Comparison of ENCODE assay signal across 8 cellular contexts in the genomic region with DNA sequence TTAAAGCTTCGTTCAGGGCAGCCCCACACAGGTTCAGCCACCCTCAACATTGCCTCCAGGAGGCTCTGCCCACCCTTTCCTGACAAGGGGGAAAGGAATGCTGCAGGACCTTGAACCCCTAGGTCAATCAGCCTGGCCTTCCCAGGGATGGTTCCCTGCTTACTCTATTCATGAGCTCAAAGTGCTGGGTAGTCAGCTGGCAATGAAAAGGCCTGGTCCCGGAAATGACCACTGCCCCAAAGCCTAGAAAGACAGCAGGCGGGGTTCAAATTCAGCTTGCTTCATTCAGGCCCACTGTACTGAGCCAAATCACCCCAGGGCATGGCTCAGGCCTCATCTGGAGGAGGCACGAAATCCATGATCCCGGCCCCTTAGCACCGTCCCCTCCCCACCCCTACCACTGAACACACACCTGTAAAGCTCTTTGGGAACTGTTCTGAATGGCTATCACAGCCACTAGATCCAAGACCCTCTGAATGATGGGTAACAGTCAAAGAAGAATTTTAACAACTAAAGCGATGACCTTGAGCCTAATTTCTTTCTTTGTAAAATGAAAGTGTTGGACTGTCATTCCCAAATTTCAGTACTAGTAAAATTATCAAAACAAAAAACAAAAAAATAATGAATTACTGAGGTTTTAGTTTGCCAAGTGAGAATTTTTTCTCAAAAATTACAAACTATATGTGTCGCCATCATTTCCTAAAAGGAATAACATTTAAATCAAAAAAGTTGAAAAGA. TPM values are rescaled to one million over a fixed set of nuclear protein-coding genes. Genes with fewer than 3 reads are reported as not detected.
DNase-seq lines count a peak whose midpoint lies in the region; ATAC-seq and TF ChIP-seq lines count a peak whose summit lies in the region.

No MANE protein-coding gene starts in this region.

- H3K27me3 ChIP-seq in BLaER1 (no peaks in the 10 kb centered on the region), KMS-11 (ENCODE audit: insufficient read depth, low read depth) (no peaks in the 10 kb centered on the region), breast epithelium (no peaks in the 10 kb centered on the region), thoracic aorta (replicated peaks; ENCODE audit: insufficient read depth) (no peaks in the 10 kb centered on the region)

- peak overlapping the region; percentile 94 for H3K9ac ChIP-seq in BLaER1
- peak overlapping the region; percentile 69; the same call in 1 of the 2 replicates for H3K9ac ChIP-seq in KMS-11

- TF ChIP-seq CTCF in KMS-11 (conservative IDR thresholded peaks at IDR 0.05; ENCODE audit: low read depth, low read length) (no peak), breast epithelium (IDR thresholded peaks at IDR 0.05) (no peak), thoracic aorta (IDR thresholded peaks at IDR 0.05) (no peak)

- intact Hi-C loops in breast epithelium (cut with DNase I; ENCODE audit: low total_unique reads), result no loop called here
- intact Hi-C loops in left colon (cut with DNase I, micrococcal nuclease), result no loop called here

- DNase-seq in breast epithelium (ENCODE audit: low spot score in 2 of 2), result peak in 1 of 2 donors; percentile 19
- DNase-seq in left colon, result peak; percentile 61 to 85
- DNase-seq in thoracic aorta (ENCODE audit: low spot score), result no peak
- no peak for DNase-seq in ecto neural progenitor cell (ENCODE audit: low spot score)
- no peak for DNase-seq in NCI-H1048 (lab: John Stamatoyannopoulos, UW)
- DNase-seq in NCI-H1417 treated with DMSO at 0.1 percent for 48 hours (lab: John Stamatoyannopoulos, UW), result no peak

- no peaks in the 10 kb centered on the region; the same call in 1 of the 2 replicates for H3K79me2 ChIP-seq in KMS-11 (ENCODE audit: insufficient read depth, low read depth)

- peak overlapping the region; percentile 94 for H3K27ac ChIP-seq in BLaER1
- H3K27ac ChIP-seq in KMS-11, result no peak overlapping the region
- H3K27ac ChIP-seq in breast epithelium, result peak overlapping the region; percentile 90 to 98
- peak overlapping the region; percentile 66 to 75 for H3K27ac ChIP-seq in thoracic aorta

- TF ChIP-seq POLR2A in breast epithelium (IDR thresholded peaks at IDR 0.05), result no peak

- peaks cover 52% of the 10 kb centered on the region for H4K20me1 ChIP-seq in BLaER1
- H4K20me1 ChIP-seq in KMS-11 (ENCODE audit: insufficient read depth), result no peaks in the 10 kb centered on the region

- peak overlapping the region; percentile 62 for H2AFZ ChIP-seq in KMS-11 (ENCODE audit: low read depth)

- H3K4me1 ChIP-seq in BLaER1, result peaks cover 27% of the 10 kb centered on the region
- H3K4me1 ChIP-seq in KMS-11 (ENCODE audit: low read depth, poor library complexity, severe bottlenecking), result peaks cover 27% of the 10 kb centered on the region
- peaks cover 7 to 10% of the 10 kb centered on the region in 2 donors for H3K4me1 ChIP-seq in breast epithelium
- peaks cover 16 to 42% of the 10 kb centered on the region in 2 donors for H3K4me1 ChIP-seq in thoracic aorta (ENCODE audit: control insufficient read depth in 1 of 2, low read depth in 2 of 2)

- H3K9me3 ChIP-seq in BLaER1 (no peaks in the 10 kb centered on the region), breast epithelium (no peaks in the 10 kb centered on the region), thoracic aorta (no peaks in the 10 kb centered on the region)

- ATAC-seq in left colon (peak; percentile 90), thoracic aorta (ENCODE audit: insufficient number of reproducible peaks, low FRiP score, low read depth) (no peak)

- H3K4me2 ChIP-seq in BLaER1 (peak overlapping the region; percentile 78), KMS-11 (peak overlapping the region; percentile 59)

- peaks cover 16% of the 10 kb centered on the region; the same call in 1 of the 2 replicates for H3K36me3 ChIP-seq in BLaER1
- no peaks in the 10 kb centered on the region for H3K36me3 ChIP-seq in KMS-11 (ENCODE audit: insufficient read depth)
- no peaks in the 10 kb centered on the region for H3K36me3 ChIP-seq in breast epithelium
- H3K36me3 ChIP-seq in thoracic aorta, result no peaks in the 10 kb centered on the region

- H3K4me3 ChIP-seq in BLaER1 (peak overlapping the region; percentile 78), KMS-11 (IDR thresholded peaks at IDR 0.05; ENCODE audit: insufficient read depth, low read depth, low read length) (no peak overlapping the region), breast epithelium (peak overlapping the region; percentile 65 to 97 (median 68)), thoracic aorta (peak overlapping the region; percentile 86)

RNA-seq across cellular contexts. Expression of a gene that starts 1.0 kb away (rescaled TPM):
- total RNA-seq in breast epithelium, result 10 to 100 TPM; 29.2 to 39.2 (median 29.9) TPM
- total RNA-seq in left colon, result 10 to 100 TPM; 63.3 to 75.7 TPM
- total RNA-seq in thoracic aorta, result 10 to 100 TPM; 33.7 to 41.0 TPM

RNA-seq across cellular contexts. Expression of a gene that starts 20.9 kb away (rescaled TPM):
- total RNA-seq in breast epithelium (10 to 100 TPM; 14.7 to 34.1 (median 15.4) TPM), left colon (10 to 100 TPM in 1 of 2 donors, 1 to 10 TPM in 1; 9.2 to 13.1 TPM), thoracic aorta (10 to 100 TPM; 28.7 to 35.1 TPM)

RNA-seq across cellular contexts. Expression of a gene that starts 36.1 kb away (rescaled TPM):
- total RNA-seq in breast epithelium (10 to 100 TPM; 75.4 to 86.1 (median 81.0) TPM), left colon (10 to 100 TPM; 90.9 to 94.7 TPM), thoracic aorta (10 to 100 TPM; 50.6 to 71.8 TPM)

Comparison
In these comparisons a context has a peak if more than half of its experiments do, and no peak if none do; other contexts are left out.
1. DNase-seq: peak in left colon (2 of 2); none in thoracic aorta (single experiment), ecto neural progenitor cell (single experiment), NCI-H1048 (single experiment) and NCI-H1417 treated with DMSO at 0.1 percent for 48 hours (single experiment).